20 cellular contexts compared by ENCODE assay signal in genomic region chr3:145058483-145058882, GRCh38.
DNase-seq lines count a peak whose midpoint lies in the region; ATAC-seq and TF ChIP-seq lines count a peak whose summit lies in the region.
"Had no signal": no experiment of that assay in that cellular context is flagged by ENCODE, and none has a peak within 500 bp of the region (broad histone marks: within the 10 kb centered on the region; RNA-seq: fewer than 3 reads in every experiment).

No MANE protein-coding gene starts in this region.

- CTCF ChIA-PET in PC-3 (lab: Charles Lee) = no interaction called here

- intact Hi-C loops in PC-3 (cut with micrococcal nuclease) = no loop called here

- H3K9ac ChIP-seq in PC-3 (ENCODE audit: low read length) = no peak overlapping the region

- H3K9me3 ChIP-seq in PC-3 (ENCODE audit: low read length) = no peaks in the 10 kb centered on the region

- no TSS peak for BruUV-seq in PC-3 (replicated peaks; lab: Mats Ljungman, UMichigan)

- H3K79me2 ChIP-seq in PC-3 (ENCODE audit: low read length) = no peaks in the 10 kb centered on the region

- in situ Hi-C loops in GM13977 (cut with MboI; ENCODE audit: low pct_unique_long_range_greater_than_20kb, low sequenced_read_pairs, unreplicated experiment) = no loop called here

- no peak for TF ChIP-seq CTCF in PC-3 (conservative IDR thresholded peaks at IDR 0.05; ENCODE audit: low read depth, low read length)
- no peak for TF ChIP-seq CTCF in epithelial cell of esophagus (IDR thresholded peaks at IDR 0.05; ENCODE audit: insufficient read depth, low read depth, low read length, missing control alignments)
- TF ChIP-seq CTCF in GM13977 (IDR thresholded peaks at IDR 0.05; ENCODE audit: extremely low read depth, insufficient read depth, missing control alignments) = no peak

- peak; percentile 85 for ATAC-seq in PC-3
- no peak for ATAC-seq in GM18861 (IDR thresholded peaks at IDR 0.05; ENCODE audit: unreplicated experiment)
- ATAC-seq: HCT116, SK-N-SH treated with all-trans-retinoic acid at 6 μM for 48 hours had no signal

- DNase-seq in SIG-M5 treated with dmso at 0.1 percent for 504 hours (lab: John Stamatoyannopoulos, UW; ENCODE audit: unreplicated experiment) (peak; percentile 67), SIG-M5 (lab: John Stamatoyannopoulos, UW) (no peak), PC-3 (peak; percentile 38), epithelial cell of esophagus (ENCODE audit: low read depth) (peak; percentile 30), NCI-H2107 (lab: John Stamatoyannopoulos, UW) (no peak), GM13977 (ENCODE audit: low spot score) (no peak), SHP77 treated with DMSO at 0.1 percent for 48 hours (lab: John Stamatoyannopoulos, UW) (no peak)
- DNase-seq: 8988T, DMS 273 treated with DMSO at 0.1 percent for 48 hours, GDM1, GOT3, MM.1S, NCI-H1417 treated with DMSO at 0.1 percent for 48 hours, NCI-H187 treated with DMSO at 0.1 percent for 48 hours, NCI-H226, NCI-H524 treated with DMSO at 0.1 percent for 48 hours, Right ventricle myocardium superior had no signal

- POLR2A ChIA-PET in PC-3 (lab: Charles Lee; ENCODE audit: unreplicated experiment) = no interaction called here

- H2AFZ ChIP-seq in PC-3 (ENCODE audit: low read length) = no peak overlapping the region

- no peak overlapping the region for H3K27ac ChIP-seq in PC-3 (ENCODE audit: low read length)

- no peaks in the 10 kb centered on the region for H3F3A ChIP-seq in PC-3 (ENCODE audit: low read length, unreplicated experiment)

- H3K4me2 ChIP-seq in PC-3 (ENCODE audit: low read length) = no peak overlapping the region

- no peaks in the 10 kb centered on the region for H4K20me1 ChIP-seq in PC-3 (ENCODE audit: low read length)

- H3K4me3 ChIP-seq in PC-3 (ENCODE audit: low read length) = no peak overlapping the region
- H3K4me3 ChIP-seq in epithelial cell of esophagus (ENCODE audit: low read length) = no peak overlapping the region

- no peaks in the 10 kb centered on the region for H3K9me2 ChIP-seq in PC-3 (replicated peaks; ENCODE audit: low read length)

- H3K27me3 ChIP-seq in PC-3 (ENCODE audit: low read length) = no peaks in the 10 kb centered on the region

- H3K4me1 ChIP-seq in PC-3 (ENCODE audit: insufficient read depth, low read length) = no peaks in the 10 kb centered on the region

- no peaks in the 10 kb centered on the region for H3K36me3 ChIP-seq in PC-3 (ENCODE audit: low read depth, low read length)

Comparison
In these comparisons a context has a peak if more than half of its experiments do, and no peak if none do; other contexts are left out.
1. DNase-seq: peak in SIG-M5 treated with dmso at 0.1 percent for 504 hours (single experiment), PC-3 (single experiment) and epithelial cell of esophagus (single experiment); none in SIG-M5 (single experiment), NCI-H2107 (single experiment), GM13977 (single experiment) and SHP77 treated with DMSO at 0.1 percent for 48 hours (single experiment).